In genomic region chr3:152554980-152555379, GRCh38 we compare ENCODE assay signal across 21 cellular contexts.
DNase-seq lines count a peak whose midpoint lies in the region; ATAC-seq and TF ChIP-seq lines count a peak whose summit lies in the region.
"Had no signal": no experiment of that assay in that cellular context is flagged by ENCODE, and none has a peak within 500 bp of the region (broad histone marks: within the 10 kb centered on the region; RNA-seq: fewer than 3 reads in every experiment).

No MANE protein-coding gene starts in this region.

- H3K9me3 ChIP-seq in ascending aorta (no peaks in the 10 kb centered on the region), upper lobe of right lung (no peaks in the 10 kb centered on the region)
- H3K9me3 ChIP-seq: body of pancreas, HAP-1, SJSA1 had no signal

- TF ChIP-seq CTCF in ascending aorta (IDR thresholded peaks at IDR 0.05) (no peak), fibroblast of villous mesenchyme (IDR thresholded peaks at IDR 0.05; ENCODE audit: insufficient read depth, low read depth, low read length) (no peak), coronary artery (IDR thresholded peaks at IDR 0.05) (no peak), upper lobe of right lung (IDR thresholded peaks at IDR 0.05) (no peak)

- peak; percentile 62 for ATAC-seq in sciatic nerve
- ATAC-seq in upper lobe of right lung = no peak
- ATAC-seq: body of pancreas; esophagus mucosa; stimulated activated naive CD8-positive, alpha-beta T cell treated with anti-CD3 and anti-CD28 coated beads, Interleukin-15, amount 100 ng/mL, for 72 hours had no signal

- H3K4me1 ChIP-seq in ascending aorta = peaks cover 6 to 25% of the 10 kb centered on the region in 2 donors
- H3K4me1 ChIP-seq in upper lobe of right lung = peaks cover 7% of the 10 kb centered on the region
- H3K4me1 ChIP-seq: body of pancreas, HAP-1, SJSA1 had no signal

- no peaks in the 10 kb centered on the region for H3K27me3 ChIP-seq in ascending aorta
- no peaks in the 10 kb centered on the region for H3K27me3 ChIP-seq in upper lobe of right lung
- H3K27me3 ChIP-seq: body of pancreas, SJSA1 had no signal

- H3K36me3 ChIP-seq in ascending aorta (no peaks in the 10 kb centered on the region), upper lobe of right lung (no peaks in the 10 kb centered on the region)
- H3K36me3 ChIP-seq: HAP-1, SJSA1 had no signal

- intact Hi-C loops in ascending aorta (cut with DNase I) (no loop called here), sciatic nerve (cut with DNase I) (no loop called here), upper lobe of right lung (cut with DNase I) (no loop called here)

- DNase-seq in Ammon's horn (ENCODE audit: low spot score) (peak; percentile 23), ascending aorta (ENCODE audit: low spot score in 2 of 2) (peak in 1 of 2 donors; percentile 72), fibroblast of villous mesenchyme (ENCODE audit: low read depth) (peak; percentile 73), sciatic nerve (ENCODE audit: low spot score) (no peak), coronary artery (ENCODE audit: low spot score) (no peak), HPDE6-E6E7 (ENCODE audit: extremely low spot score) (no peak), NCI-H345 (lab: John Stamatoyannopoulos, UW) (no peak), upper lobe of right lung (no peak)
- DNase-seq: activated CD4-positive, alpha-beta T cell treated with anti-CD3 and anti-CD28 coated beads for 1 hour; activated CD8-positive, alpha-beta memory T cell treated with anti-CD3 and anti-CD28 coated beads, Interleukin-2, amount 50 U/mL, for 4 hours; activated gamma-delta T cell; AML-193; body of pancreas; NCI-H1930; NCI-H524 treated with DMSO at 0.1 percent for 48 hours; stimulated activated CD4-positive, alpha-beta T cell treated with anti-CD3 and anti-CD28 coated beads, Interleukin-15, amount 100 ng/mL, for 24 hours; stimulated activated naive CD8-positive, alpha-beta T cell treated with anti-CD3 and anti-CD28 coated beads, Interleukin-15, amount 100 ng/mL, for 72 hours; T-helper 9 cell had no signal

- H3K27ac ChIP-seq in ascending aorta (peak overlapping the region; percentile 29 to 62), coronary artery (peak overlapping the region in 1 of 2 donors; percentile 76), upper lobe of right lung (no peak overlapping the region)
- H3K27ac ChIP-seq: body of pancreas, SJSA1 had no signal

- H3K4me3 ChIP-seq in ascending aorta (no peak overlapping the region), fibroblast of villous mesenchyme (ENCODE audit: low read depth, low read length) (no peak overlapping the region), coronary artery (no peak overlapping the region), upper lobe of right lung (no peak overlapping the region)
- H3K4me3 ChIP-seq: body of pancreas, HAP-1, SJSA1 had no signal

Comparison
In these comparisons a context has a peak if more than half of its experiments do, and no peak if none do; other contexts are left out.
1. DNase-seq: peak in Ammon's horn (single experiment) and fibroblast of villous mesenchyme (single experiment); none in sciatic nerve (single experiment), coronary artery (single experiment), HPDE6-E6E7 (single experiment), NCI-H345 (single experiment) and upper lobe of right lung (single experiment).